ENCODE assay signal across 14 cellular contexts in genomic region chrX:133697656-133698055, GRCh38.
"Had no signal": no experiment of that assay in that cellular context is flagged by ENCODE, and none has a peak within 500 bp of the region (broad histone marks: within the 10 kb centered on the region; RNA-seq: fewer than 3 reads in every experiment).

No MANE protein-coding gene starts in this region.

- FAIRE-seq: colon had no signal

- H3K27me3 ChIP-seq: cardiac muscle cell, hepatocyte, uterus had no signal

- H3K27ac ChIP-seq: cardiac muscle cell, hepatocyte, thyroid gland, uterus had no signal

- H3K9me3 ChIP-seq: thyroid gland, uterus had no signal

- ATAC-seq: activated CD8-positive, alpha-beta memory T cell treated with anti-CD3 and anti-CD28 coated beads, Interleukin-2, amount 10 ng/mL, durations not matched to agents 7 days and 5 days; activated T-cell treated with anti-CD3 and anti-CD28 coated beads, Interleukin-2, amount 50 U/mL, for 4 hours; natural killer cell treated with Interleukin-12 subunit alpha and Interleukin-12 subunit beta and Interleukin-15 and Interleukin-18, amount 100 ng/mL, for 72 hours had no signal

- DNase-seq: activated CD4-positive, alpha-beta T cell treated with anti-CD3 and anti-CD28 coated beads, Interleukin-2, amount 50 U/mL, for 48 hours; activated CD4-positive, CD25-positive, alpha-beta regulatory T cell treated with anti-CD3 and anti-CD28 coated beads, Interleukin-2, amount 50 U/mL, for 72 hours; activated CD8-positive, alpha-beta memory T cell treated with anti-CD3 and anti-CD28 coated beads, Interleukin-2, amount 10 ng/mL, durations not matched to agents 7 days and 5 days; activated gamma-delta T cell; activated naive CD8-positive, alpha-beta T cell treated with anti-CD3 and anti-CD28 coated beads for 36 hours; activated T-cell treated with anti-CD3 and anti-CD28 coated beads, Interleukin-2, amount 50 U/mL, for 4 hours; anterior cingulate cortex; thyroid gland; uterus had no signal

- H3K4me1 ChIP-seq: thyroid gland, uterus had no signal

- H3K36me3 ChIP-seq: cardiac muscle cell, thyroid gland, uterus had no signal

- H3K4me3 ChIP-seq: cardiac muscle cell, hepatocyte, lung, thyroid gland, uterus had no signal
